13 cellular contexts compared by ENCODE assay signal in the genomic region with DNA sequence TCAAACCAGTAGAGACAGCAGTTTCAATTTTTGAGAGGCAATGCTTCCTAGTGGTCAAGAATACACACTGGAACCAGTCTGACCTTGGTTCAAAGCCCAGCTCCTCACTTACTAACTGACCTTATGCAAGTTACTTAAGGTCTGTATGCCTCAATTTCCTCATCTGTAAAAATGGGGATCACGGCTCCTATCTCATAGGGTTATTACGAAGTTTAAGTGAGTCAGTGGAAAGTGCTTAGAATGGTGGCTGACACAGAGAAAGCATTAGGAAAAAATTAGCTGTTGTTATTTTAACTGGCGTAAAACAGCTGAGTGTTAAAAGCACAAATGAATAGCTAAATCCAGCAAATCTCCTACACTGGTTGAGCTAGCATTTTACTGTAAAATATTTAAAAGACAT.
"Had no signal": no experiment of that assay in that cellular context is flagged by ENCODE, and none has a peak within 500 bp of the region (broad histone marks: within the 10 kb centered on the region; RNA-seq: fewer than 3 reads in every experiment).

No MANE protein-coding gene starts in this region.

- H3K27me3 ChIP-seq: esophagus squamous epithelium, pancreas, thyroid gland had no signal

- H3K4me1 ChIP-seq: thyroid gland had no signal

- H3K27ac Mint-ChIP-seq: activated CD4-positive, alpha-beta T cell treated with anti-CD3 and anti-CD28 coated beads, Interleukin-2, amount 10 ng/mL, durations not matched to agents 24 days and 14 days; activated CD8-positive, alpha-beta T cell treated with anti-CD3 and anti-CD28 coated beads for 36 hours; activated T-helper 2 cell treated with anti-CD3 and anti-CD28 coated beads, Interferon-gamma antibody, Interleukin-2, Interleukin-4, amounts not matched to agents 10 μg/mL and 5 μg/mL and 100 μg/mL, durations not matched to agents 14 hours and 24 hours and 36 hours; memory B cell; naive thymus-derived CD4-positive, alpha-beta T cell; stimulated activated naive B cell treated with anti-CD40 and anti-IgM and Interleukin-4, amounts not matched to agents 10 μg/mL and 1 μg/mL and 100 μg/mL, for 72 hours; T-cell had no signal

- H3K27ac ChIP-seq: esophagus squamous epithelium, pancreas, thyroid gland had no signal

- H3K36me3 Mint-ChIP-seq: memory B cell; stimulated activated naive B cell treated with anti-CD40 and anti-IgM and Interleukin-4, amounts not matched to agents 10 μg/mL and 1 μg/mL and 100 μg/mL, for 72 hours; T-cell had no signal

- H3K4me3 ChIP-seq: esophagus squamous epithelium, pancreas, thyroid gland had no signal

- ATAC-seq: activated CD8-positive, alpha-beta T cell treated with anti-CD3 and anti-CD28 coated beads for 36 hours; naive thymus-derived CD4-positive, alpha-beta T cell; stimulated activated naive B cell treated with anti-CD40 and anti-IgM and Interleukin-4, amounts not matched to agents 10 μg/mL and 1 μg/mL and 100 μg/mL, for 72 hours; T-cell had no signal

- H3K36me3 ChIP-seq: esophagus squamous epithelium, pancreas, thyroid gland had no signal

- DNase-seq: activated CD4-positive, alpha-beta T cell treated with anti-CD3 and anti-CD28 coated beads, Interleukin-2, amount 10 ng/mL, durations not matched to agents 24 days and 14 days; activated CD4-positive, CD25-positive, alpha-beta regulatory T cell; activated CD8-positive, alpha-beta T cell treated with anti-CD3 and anti-CD28 coated beads for 36 hours; activated naive CD4-positive, alpha-beta T cell treated with Interleukin-2 at 50 U/mL for 16 hours; activated T-cell treated with anti-CD3 and anti-CD28 coated beads, Interleukin-2, amount 50 U/mL, for 1 hour; esophagus squamous epithelium; naive thymus-derived CD4-positive, alpha-beta T cell; pancreas; stimulated activated naive B cell treated with anti-CD40 and anti-IgM and Interleukin-4, amounts not matched to agents 10 μg/mL and 1 μg/mL and 100 μg/mL, for 72 hours; T-cell; thyroid gland had no signal

- H3K9me3 ChIP-seq: esophagus squamous epithelium, pancreas, thyroid gland had no signal

- H3K4me1 Mint-ChIP-seq: activated CD4-positive, alpha-beta T cell treated with anti-CD3 and anti-CD28 coated beads, Interleukin-2, amount 10 ng/mL, durations not matched to agents 24 days and 14 days; naive thymus-derived CD4-positive, alpha-beta T cell; T-cell had no signal

- H3K4me3 Mint-ChIP-seq: activated CD4-positive, alpha-beta T cell treated with anti-CD3 and anti-CD28 coated beads, Interleukin-2, amount 10 ng/mL, durations not matched to agents 24 days and 14 days; activated CD8-positive, alpha-beta T cell treated with anti-CD3 and anti-CD28 coated beads for 36 hours; memory B cell; naive thymus-derived CD4-positive, alpha-beta T cell; stimulated activated naive B cell treated with anti-CD40 and anti-IgM and Interleukin-4, amounts not matched to agents 10 μg/mL and 1 μg/mL and 100 μg/mL, for 72 hours; T-cell had no signal

- H3K9me3 Mint-ChIP-seq: activated CD4-positive, alpha-beta T cell treated with anti-CD3 and anti-CD28 coated beads, Interleukin-2, amount 10 ng/mL, durations not matched to agents 24 days and 14 days; activated CD8-positive, alpha-beta T cell treated with anti-CD3 and anti-CD28 coated beads for 36 hours; activated T-helper 2 cell treated with anti-CD3 and anti-CD28 coated beads, Interferon-gamma antibody, Interleukin-2, Interleukin-4, amounts not matched to agents 10 μg/mL and 5 μg/mL and 100 μg/mL, durations not matched to agents 14 hours and 24 hours and 36 hours; memory B cell; T-cell had no signal
